15 cellular contexts compared by ENCODE assay signal in the genomic region with DNA sequence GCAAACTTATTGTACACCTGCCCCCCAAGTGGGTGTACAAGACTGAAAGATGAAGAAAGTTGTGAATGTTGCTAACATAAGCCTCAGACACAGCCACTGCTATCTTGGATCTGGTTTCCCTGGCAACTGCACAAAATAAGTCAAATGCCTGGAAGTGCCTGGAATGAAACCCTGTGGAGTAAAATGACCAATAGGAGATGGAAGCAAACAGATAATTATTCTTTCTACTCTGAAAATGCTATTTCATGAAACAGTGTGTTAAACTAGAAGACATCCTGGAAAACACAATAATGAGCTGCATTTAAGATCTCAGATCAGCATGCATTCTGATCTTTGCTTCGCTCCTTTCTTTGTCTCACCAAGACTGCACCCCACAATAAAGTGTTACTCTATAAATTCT.
DNase-seq lines count a peak whose midpoint lies in the region; ATAC-seq, FAIRE-seq and TF ChIP-seq lines count a peak whose summit lies in the region.
"Had no signal": no experiment of that assay in that cellular context is flagged by ENCODE, and none has a peak within 500 bp of the region (broad histone marks: within the 10 kb centered on the region; RNA-seq: fewer than 3 reads in every experiment).

No MANE protein-coding gene starts in this region.

- peak overlapping the region; percentile 70 for H2AFZ ChIP-seq in neuronal stem cell (ENCODE audit: low read length)
- H2AFZ ChIP-seq: GM23338 had no signal

- H3K27me3 ChIP-seq in BE2C (no peaks in the 10 kb centered on the region), mesendoderm (ENCODE audit: insufficient read depth, low read length, poor library complexity) (no peaks in the 10 kb centered on the region), neuronal stem cell (ENCODE audit: control insufficient read depth in 3 of 3, insufficient read depth in 3 of 3, low read depth in 1 of 3, low read length in 3 of 3) (no peaks in the 10 kb centered on the region)

- H3K18ac ChIP-seq in mesendoderm (ENCODE audit: low read length) = no peak overlapping the region
- H3K18ac ChIP-seq in neuronal stem cell (ENCODE audit: low read length) = no peak overlapping the region

- no CpG with 5 or more reads among the region's 1 CpG for WGBS in mesendoderm (ENCODE audit: extremely low coverage, insufficient coverage, low lambda C conversion rate)
- WGBS in neuronal stem cell (ENCODE audit: extremely low coverage in 2 of 2, insufficient read length in 2 of 2, insufficient replicate concordance in 1 of 2), 2 donors = no CpG with 5 or more reads among the region's 1 CpG

- H2AK5ac ChIP-seq in mesendoderm (ENCODE audit: low read length) (no peak overlapping the region), neuronal stem cell (ENCODE audit: low read depth, low read length) (no peak overlapping the region)

- H2BK15ac ChIP-seq in mesendoderm (replicated peaks; ENCODE audit: low read depth) (no peak overlapping the region), neuronal stem cell (ENCODE audit: low read length) (no peak overlapping the region)

- TF ChIP-seq POLR2A in GM12892 (IDR thresholded peaks at IDR 0.05; ENCODE audit: low read depth, low read length) = no peak

- H3K27ac ChIP-seq in mesendoderm (ENCODE audit: low read depth, low read length) (no peak overlapping the region), neuronal stem cell (replicated peaks; ENCODE audit: low read length) (no peak overlapping the region)
- H3K27ac ChIP-seq: C4-2B had no signal

- H3K14ac ChIP-seq in neuronal stem cell (ENCODE audit: low read length) = no peak overlapping the region

- no peak overlapping the region for H2BK5ac ChIP-seq in mesendoderm (ENCODE audit: low read length)
- no peak overlapping the region for H2BK5ac ChIP-seq in neuronal stem cell (ENCODE audit: low read length)

- H4K8ac ChIP-seq in mesendoderm (ENCODE audit: low read depth, low read length) (no peak overlapping the region), neuronal stem cell (ENCODE audit: low read depth, low read length) (no peak overlapping the region)

- ATAC-seq in HG03135 (IDR thresholded peaks at IDR 0.05; ENCODE audit: unreplicated experiment) = no peak
- ATAC-seq: GM12878, GM23338 had no signal

- H3K23ac ChIP-seq in mesendoderm (ENCODE audit: low read length) = no peak overlapping the region
- no peak overlapping the region for H3K23ac ChIP-seq in neuronal stem cell (ENCODE audit: low read depth, low read length, poor library complexity)

- H3K79me2 ChIP-seq in mesendoderm (ENCODE audit: control insufficient read depth, insufficient read depth, low read length) = no peaks in the 10 kb centered on the region

- DNase-seq in BE2C = peak; percentile 32
- DNase-seq in amniotic epithelial cell (ENCODE audit: low read depth) = peak; percentile 1
- DNase-seq in mesendoderm = peak; percentile 12
- DNase-seq in neuronal stem cell (ENCODE audit: low spot score) = no peak
- DNase-seq in activated CD8-positive, alpha-beta memory T cell treated with anti-CD3 and anti-CD28 coated beads, Interleukin-2, amount 50 U/mL, for 48 hours = no peak
- DNase-seq in GM12892 (ENCODE audit: insufficient read length) = no peak
- DNase-seq: 8988T; ACHN; CD4-positive, alpha-beta memory T cell; DMS79; H7 had no signal

- H3K4me2 ChIP-seq in mesendoderm (ENCODE audit: low read length) = no peak overlapping the region
- H3K4me2 ChIP-seq in neuronal stem cell (ENCODE audit: insufficient read depth, low read length, poor library complexity, severe bottlenecking) = no peak overlapping the region
- H3K4me2 ChIP-seq: GM23338 had no signal

- H4K91ac ChIP-seq in neuronal stem cell (ENCODE audit: low read depth, low read length, poor library complexity) = no peak overlapping the region

- H3K4me3 ChIP-seq in BE2C (ENCODE audit: low read depth, low read length) = no peak overlapping the region
- H3K4me3 ChIP-seq in mesendoderm (ENCODE audit: low read length) = no peak overlapping the region
- H3K4me3 ChIP-seq in neuronal stem cell (ENCODE audit: low read length in 2 of 2) = no peak overlapping the region
- H3K4me3 ChIP-seq: GM12878, GM23338 had no signal

- no peak for FAIRE-seq in GM12892 (lab: Jason Lieb, UNC)
- FAIRE-seq: GM12878 had no signal

- H3K79me1 ChIP-seq in mesendoderm (ENCODE audit: low read length) (no peaks in the 10 kb centered on the region), neuronal stem cell (ENCODE audit: low read depth, low read length) (no peaks in the 10 kb centered on the region)

- H2BK12ac ChIP-seq in neuronal stem cell (ENCODE audit: low read length) = no peak overlapping the region

- H2BK120ac ChIP-seq in mesendoderm (ENCODE audit: low read depth, low read length) = no peak overlapping the region
- no peak overlapping the region for H2BK120ac ChIP-seq in neuronal stem cell (ENCODE audit: low read depth, low read length)

- H3K4ac ChIP-seq in mesendoderm (ENCODE audit: low read depth, low read length) (no peak overlapping the region), neuronal stem cell (ENCODE audit: low read length) (no peak overlapping the region)

- no peak overlapping the region for H4K5ac ChIP-seq in mesendoderm (ENCODE audit: low read length)

- H3K4me1 ChIP-seq in BE2C = peaks cover 9% of the 10 kb centered on the region
- no peaks in the 10 kb centered on the region for H3K4me1 ChIP-seq in mesendoderm (ENCODE audit: control insufficient read depth, low read depth, low read length)
- H3K4me1 ChIP-seq in neuronal stem cell (ENCODE audit: control insufficient read depth in 2 of 2, insufficient read depth in 1 of 2, low read depth in 1 of 2, low read length in 2 of 2) = peaks cover 0 to 5% of the 10 kb centered on the region in 2 donors

- H3K56ac ChIP-seq in mesendoderm (ENCODE audit: low read length) = no peak overlapping the region

- no peak for TF ChIP-seq CTCF in BE2C (IDR thresholded peaks at IDR 0.05; ENCODE audit: low read depth, low read length)

- H3K9me3 ChIP-seq in BE2C = no peaks in the 10 kb centered on the region
- no peaks in the 10 kb centered on the region for H3K9me3 ChIP-seq in neuronal stem cell (replicated peaks in 1 of 2; ENCODE audit: control insufficient read depth in 2 of 2, insufficient read depth in 1 of 2, low read depth in 1 of 2, low read length in 2 of 2)

- no peak overlapping the region for H3K9ac ChIP-seq in mesendoderm (ENCODE audit: low read length)
- H3K9ac ChIP-seq in neuronal stem cell (ENCODE audit: low read depth, low read length, poor library complexity) = no peak overlapping the region

- no peaks in the 10 kb centered on the region for H3K36me3 ChIP-seq in BE2C
- no peaks in the 10 kb centered on the region for H3K36me3 ChIP-seq in mesendoderm (ENCODE audit: control insufficient read depth, insufficient read depth, low read length)
- no peaks in the 10 kb centered on the region for H3K36me3 ChIP-seq in neuronal stem cell (replicated peaks in 1 of 2; ENCODE audit: control insufficient read depth in 2 of 2, insufficient read depth in 2 of 2, low read length in 2 of 2)

Comparison
In these comparisons a context has a peak if more than half of its experiments do, and no peak if none do; other contexts are left out.
1. DNase-seq: peak in BE2C (single experiment), amniotic epithelial cell (single experiment) and mesendoderm (single experiment); none in neuronal stem cell (single experiment), activated CD8-positive, alpha-beta memory T cell treated with anti-CD3 and anti-CD28 coated beads, Interleukin-2, amount 50 U/mL, for 48 hours (single experiment) and GM12892 (single experiment).